In the genomic region with DNA sequence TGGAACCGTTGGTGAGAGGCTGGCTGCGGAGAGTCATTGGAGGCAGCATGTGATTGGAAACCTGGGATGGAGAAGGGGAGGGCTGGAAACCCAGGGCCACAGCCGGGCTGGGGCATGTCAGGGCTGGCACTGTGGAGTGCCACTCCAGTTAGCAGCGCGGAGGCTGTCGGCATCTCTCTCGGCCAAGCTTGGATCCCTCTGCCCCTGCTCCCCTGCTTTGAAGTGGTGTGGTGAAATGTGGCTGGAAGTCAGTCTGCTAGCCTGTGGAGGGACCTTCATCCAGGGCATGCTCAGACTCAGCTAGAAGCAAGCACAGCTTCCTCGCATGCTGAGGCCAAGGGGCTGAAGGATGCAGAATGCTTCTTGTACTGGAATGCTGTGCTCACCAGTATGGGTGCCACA, we compare ENCODE assay signal across 9 cellular contexts. TPM values are rescaled to one million over a fixed set of nuclear protein-coding genes. Genes with fewer than 3 reads are reported as not detected.
A peak's percentile ranks its signal among the peaks of the same experiment; 100 is the strongest.
DNase-seq lines count a peak whose midpoint lies in the region; ATAC-seq and TF ChIP-seq lines count a peak whose summit lies in the region.
"Had no signal": no experiment of that assay in that cellular context is flagged by ENCODE, and none has a peak within 500 bp of the region (broad histone marks: within the 10 kb centered on the region; RNA-seq: fewer than 3 reads in every experiment).

No MANE protein-coding gene starts in this region.

- CTCF ChIA-PET in CD8-positive, alpha-beta memory T cell (lab: Charles Lee), result interaction anchor here (1.2 to 5.1 kb wide), 2 partner anchors 14 to 17 kb away, joined by 3 to 20 read pairs; a partner anchor contains a TSS

- no peak overlapping the region for H3K4me3 Mint-ChIP-seq in endodermal cell
- H3K4me3 Mint-ChIP-seq in CD8-positive, alpha-beta memory T cell, result peak overlapping the region in 2 of 7 donors; percentile 33 to 36

- H3K9me3 Mint-ChIP-seq in endodermal cell, result peaks cover 8% of the 10 kb centered on the region
- H3K9me3 Mint-ChIP-seq in CD8-positive, alpha-beta memory T cell, result peaks cover 0 to 6% (median 0%) of the 10 kb centered on the region in 5 donors

- TF ChIP-seq CTCF in cardiac fibroblast (IDR thresholded peaks at IDR 0.05; ENCODE audit: low read depth, low read length) (no peak), endodermal cell (conservative IDR thresholded peaks at IDR 0.05) (no peak)

- POLR2A ChIA-PET in CD8-positive, alpha-beta memory T cell (lab: Charles Lee), result no interaction called here

- no peaks in the 10 kb centered on the region for H3K27me3 Mint-ChIP-seq in endodermal cell (ENCODE audit: insufficient read depth)
- H3K27me3 Mint-ChIP-seq in CD8-positive, alpha-beta memory T cell, result no peaks in the 10 kb centered on the region

- no peaks in the 10 kb centered on the region for H3K27me3 ChIP-seq in ACC112 (ENCODE audit: insufficient read depth, low read length)
- H3K27me3 ChIP-seq in MG63, result no peaks in the 10 kb centered on the region
- H3K27me3 ChIP-seq in endodermal cell (ENCODE audit: control insufficient read depth, insufficient read depth, low read length, poor library complexity, severe bottlenecking), result no peaks in the 10 kb centered on the region
- no peaks in the 10 kb centered on the region for H3K27me3 ChIP-seq in CD8-positive, alpha-beta memory T cell (ENCODE audit: insufficient read depth, low read length, poor library complexity, severe bottlenecking)

- no peak for ATAC-seq in GM19328 (IDR thresholded peaks at IDR 0.05; ENCODE audit: unreplicated experiment)

- H3K27ac Mint-ChIP-seq in endodermal cell, result no peak overlapping the region
- peak overlapping the region in 3 of 8 donors; percentile 43 to 92 (median 48) for H3K27ac Mint-ChIP-seq in CD8-positive, alpha-beta memory T cell

- H3K4me1 ChIP-seq in ACC112 (ENCODE audit: control insufficient read depth, insufficient read depth, low read length, unreplicated experiment) (peaks cover 33% of the 10 kb centered on the region), endodermal cell (ENCODE audit: control insufficient read depth, insufficient read depth, low read length) (no peaks in the 10 kb centered on the region)
- peaks cover 80% of the 10 kb centered on the region for H3K4me1 ChIP-seq in CD8-positive, alpha-beta memory T cell (ENCODE audit: insufficient read depth, low read length)

- WGBS in endodermal cell (ENCODE audit: insufficient coverage in 1 of 2, insufficient read length in 1 of 2), 2 experiments, result 86 to 94% methylated on average over 3 to 8 of the region's 8 CpGs

- no peaks in the 10 kb centered on the region for H3K36me3 Mint-ChIP-seq in endodermal cell (ENCODE audit: low read depth)
- H3K36me3 Mint-ChIP-seq in CD8-positive, alpha-beta memory T cell, result peaks cover 0 to 9% (median 0%) of the 10 kb centered on the region in 3 donors

- H3K4me1 Mint-ChIP-seq in endodermal cell, result peaks cover 26% of the 10 kb centered on the region
- H3K4me1 Mint-ChIP-seq in CD8-positive, alpha-beta memory T cell, result peaks cover 75 to 91% (median 91%) of the 10 kb centered on the region in 3 donors

- H3K36me3 ChIP-seq in ACC112 (ENCODE audit: insufficient read depth, low read length) (no peaks in the 10 kb centered on the region), MG63 (peaks cover 3% of the 10 kb centered on the region; the same call in 1 of the 2 replicates), endodermal cell (ENCODE audit: control insufficient read depth, insufficient read depth, low read length) (no peaks in the 10 kb centered on the region)
- no peaks in the 10 kb centered on the region for H3K36me3 ChIP-seq in CD8-positive, alpha-beta memory T cell (ENCODE audit: insufficient read depth, low read length)

- peak overlapping the region; percentile 39 for H2AFZ ChIP-seq in ACC112 (ENCODE audit: low read length, unreplicated experiment)

- DNase-seq in MG63 (peak; percentile 68), cardiac fibroblast (ENCODE audit: low read depth in 2 of 2) (peak; percentile 36 to 51), mucosa of gallbladder (ENCODE audit: low spot score) (peak; percentile 24), endodermal cell (no peak), NCI-H2081 treated with DMSO at 0.1 percent for 48 hours (lab: John Stamatoyannopoulos, UW) (no peak)
- no peak for DNase-seq in CD8-positive, alpha-beta memory T cell
- DNase-seq: effector CD8-positive, alpha-beta T cell had no signal

- H3K9me3 ChIP-seq in MG63 (no peaks in the 10 kb centered on the region), endodermal cell (ENCODE audit: control insufficient read depth, low read length) (peaks cover 9% of the 10 kb centered on the region)
- no peaks in the 10 kb centered on the region for H3K9me3 ChIP-seq in CD8-positive, alpha-beta memory T cell (ENCODE audit: low read length)

- H3K79me2 ChIP-seq in ACC112 (ENCODE audit: control insufficient read depth, insufficient read depth, low read length, unreplicated experiment), result peaks cover 32% of the 10 kb centered on the region

- H3K27ac ChIP-seq in ACC112 (ENCODE audit: low read depth, low read length) (peak overlapping the region; percentile 84), endodermal cell (ENCODE audit: low read depth, low read length) (no peak overlapping the region)
- no peak overlapping the region for H3K27ac ChIP-seq in CD8-positive, alpha-beta memory T cell (ENCODE audit: low read depth, low read length)

- H3K4me3 ChIP-seq in ACC112 (ENCODE audit: low read depth, low read length) (peak overlapping the region; percentile 48), MG63 (no peak overlapping the region), cardiac fibroblast (replicated peaks in 1 of 2; ENCODE audit: low read depth in 2 of 2, low read length in 2 of 2) (no peak overlapping the region), endodermal cell (ENCODE audit: low read length) (no peak overlapping the region)
- no peak overlapping the region for H3K4me3 ChIP-seq in CD8-positive, alpha-beta memory T cell (ENCODE audit: low read length)

- no peak overlapping the region for H3K9ac ChIP-seq in endodermal cell (ENCODE audit: extremely low read depth, low read length, poor library complexity, severe bottlenecking)

RNA-seq across cellular contexts. Expression of a gene that starts 13.5 kb away (rescaled TPM):
- 17.0 and 37.4 TPM in 2 replicates for total RNA-seq in MG63 (2014; rRNA removed; shearing (Covaris generic); ENCODE audit: low replicate concordance)
- total RNA-seq in mucosa of gallbladder (34.2 TPM), endodermal cell (10 to 100 TPM in 1 of 2 donors, 1 to 10 TPM in 1; 7.2 to 11.4 TPM)
- 14.2 TPM for polyA plus RNA-seq in endodermal cell (2013, experiment 1 of 2)
- polyA plus RNA-seq in endodermal cell (2013, experiment 2 of 2), result 15.4 TPM
- 10 to 100 TPM; 10.0 to 10.8 TPM for total RNA-seq in CD8-positive, alpha-beta memory T cell
- polyA plus RNA-seq in CD8-positive, alpha-beta memory T cell, result 47.9 TPM

Comparison
In these comparisons a context has a peak if more than half of its experiments do, and no peak if none do; other contexts are left out.
1. DNase-seq: peak in MG63 (single experiment), cardiac fibroblast (2 of 2) and mucosa of gallbladder (single experiment); none in endodermal cell (single experiment), NCI-H2081 treated with DMSO at 0.1 percent for 48 hours (single experiment) and CD8-positive, alpha-beta memory T cell (0 of 5).